In the genomic region with DNA sequence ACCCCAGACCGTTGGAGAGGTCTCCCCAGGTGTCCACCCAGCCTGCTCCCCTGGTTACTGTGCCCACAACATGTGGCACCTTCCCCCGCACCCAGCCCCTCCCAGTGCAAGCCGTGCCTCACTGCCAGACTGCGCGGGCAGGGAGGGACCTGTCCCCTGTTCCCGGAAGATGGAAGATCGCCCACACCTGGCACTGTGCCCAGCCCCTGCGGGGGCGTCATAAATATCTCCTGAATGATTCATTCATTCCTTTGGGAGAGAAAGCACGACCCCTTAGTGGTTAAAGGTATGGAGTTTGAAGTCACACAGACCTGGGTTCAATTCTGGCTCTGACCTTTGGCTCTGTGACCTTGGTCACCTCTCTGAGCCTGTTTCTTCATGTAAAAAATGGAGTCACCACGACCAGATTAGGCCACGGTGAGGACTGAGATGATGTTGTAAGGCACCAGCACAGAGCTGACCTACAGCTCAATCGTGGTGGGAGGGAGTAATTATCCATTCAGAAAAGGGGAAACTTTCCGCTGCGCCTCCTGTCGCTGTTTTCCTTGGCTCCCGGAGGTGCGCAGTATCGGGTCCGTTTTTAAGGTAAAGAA, we compare ENCODE assay signal across 9 cellular contexts. TPM values are rescaled to one million over a fixed set of nuclear protein-coding genes. Genes with fewer than 3 reads are reported as not detected.
A peak's percentile ranks its signal among the peaks of the same experiment; 100 is the strongest.
DNase-seq lines count a peak whose midpoint lies in the region; ATAC-seq, FAIRE-seq and TF ChIP-seq lines count a peak whose summit lies in the region.
"Had no signal": no experiment of that assay in that cellular context is flagged by ENCODE, and none has a peak within 500 bp of the region (broad histone marks: within the 10 kb centered on the region; RNA-seq: fewer than 3 reads in every experiment).

No MANE protein-coding gene starts in this region.

- peak overlapping the region; percentile 62 for H3K4me3 Mint-ChIP-seq in stimulated activated naive CD8-positive, alpha-beta T cell treated with anti-CD3 and anti-CD28 coated beads, Interleukin-15, Interleukin-2, amounts not matched to agents 100 ng/mL and 50 ng/mL, for 24 hours

- ATAC-seq in stimulated activated naive CD8-positive, alpha-beta T cell treated with anti-CD3 and anti-CD28 coated beads, Interleukin-15, Interleukin-2, amounts not matched to agents 100 U/mL and 50 U/mL, for 24 hours = no peak
- ATAC-seq in GM12878 (no peak), left lobe of liver (peak; percentile 38), HG03045 (IDR thresholded peaks at IDR 0.05; ENCODE audit: unreplicated experiment) (no peak)

- no peak for FAIRE-seq in GM12878 (lab: Jason Lieb, UNC)

- TF ChIP-seq RAD21 in GM12878 (IDR thresholded peaks at IDR 0.05; ENCODE audit: insufficient read depth, low read depth, low read length) = no peak

- SMC1A ChIA-PET in GM12878 (lab: Charles Lee; ENCODE audit: uncharacterized antibody, unreplicated experiment) = no interaction called here

- H3K4me1 Mint-ChIP-seq in stimulated activated naive CD8-positive, alpha-beta T cell treated with anti-CD3 and anti-CD28 coated beads, Interleukin-15, Interleukin-2, amounts not matched to agents 100 ng/mL and 50 ng/mL, for 24 hours (ENCODE audit: low read depth) = peaks cover 29% of the 10 kb centered on the region

- no peak overlapping the region for H3K4me2 ChIP-seq in GM12878 (ENCODE audit: control insufficient read depth, insufficient read depth)

- no peak overlapping the region for H3K27ac ChIP-seq in GM12878 (ENCODE audit: control insufficient read depth, insufficient read depth)

- H3K79me2 ChIP-seq in GM12878 (ENCODE audit: control insufficient read depth, insufficient read depth, low read length) = no peaks in the 10 kb centered on the region

- H4K20me1 ChIP-seq in GM12878 (ENCODE audit: control insufficient read depth, insufficient read depth) = no peaks in the 10 kb centered on the region

- peak overlapping the region; percentile 16 for H3K27ac Mint-ChIP-seq in stimulated activated naive CD8-positive, alpha-beta T cell treated with anti-CD3 and anti-CD28 coated beads, Interleukin-15, Interleukin-2, amounts not matched to agents 100 ng/mL and 50 ng/mL, for 24 hours

- no peak for DNase-seq in stimulated activated naive CD8-positive, alpha-beta T cell treated with anti-CD3 and anti-CD28 coated beads, Interleukin-15, Interleukin-2, amounts not matched to agents 100 U/mL and 50 U/mL, for 24 hours
- DNase-seq in GM12878 (ENCODE audit: low read depth, low spot score) = no peak
- peak; percentile 70 for DNase-seq in left lobe of liver (ENCODE audit: low spot score)
- DNase-seq in ureter (ENCODE audit: low spot score) = peak; percentile 69
- DNase-seq in epidermal melanocyte (ENCODE audit: insufficient read length, low spot score) = no peak
- no peak for DNase-seq in activated CD8-positive, alpha-beta memory T cell treated with anti-CD3 and anti-CD28 coated beads, Interleukin-2, amount 50 U/mL, for 4 hours

- no peak overlapping the region for H2AFZ ChIP-seq in GM12878 (ENCODE audit: control insufficient read depth, low read depth, low read length)

- no peaks in the 10 kb centered on the region; the same call in 2 of the 3 replicates for H3K9me3 ChIP-seq in GM12878 (replicated peaks; ENCODE audit: control insufficient read depth, insufficient read depth, low read length)

- peaks cover 0 to 8% of the 10 kb centered on the region in 2 experiments; a peak in 3 of 4 replicates for H3K27me3 ChIP-seq in GM12878 (replicated peaks in 1 of 2; ENCODE audit: control insufficient read depth in 2 of 2, insufficient read depth in 2 of 2, low read length in 1 of 2)

- no peaks in the 10 kb centered on the region for H3K36me3 ChIP-seq in GM12878 (ENCODE audit: control insufficient read depth in 2 of 2, insufficient read depth in 2 of 2, low read length in 1 of 2)

- BruUV-seq in GM12878 (replicated peaks; lab: Mats Ljungman, UMichigan) = no TSS peak

- whole genome bisulfite sequencing in GM12878 (ENCODE audit: insufficient coverage, insufficient replicate concordance, low lambda C conversion rate, missing lambda C conversion rate) = 53% methylated on average over 20 of the region's 20 CpGs

- no peak for TF ChIP-seq EP300 in GM12878 (IDR thresholded peaks at IDR 0.05; ENCODE audit: borderline replicate concordance in 1 of 2, control insufficient read depth in 1 of 2, low read depth in 2 of 2, low read length in 2 of 2)

- H3K36me3 Mint-ChIP-seq in stimulated activated naive CD8-positive, alpha-beta T cell treated with anti-CD3 and anti-CD28 coated beads, Interleukin-15, Interleukin-2, amounts not matched to agents 100 ng/mL and 50 ng/mL, for 24 hours (ENCODE audit: low read depth) = peaks cover 3% of the 10 kb centered on the region

- no peak overlapping the region for H3K4me3 ChIP-seq in GM12878

- H3K4me1 ChIP-seq in GM12878 (ENCODE audit: control insufficient read depth, insufficient read depth, low read length) = peaks cover 23% of the 10 kb centered on the region

- no peak for TF ChIP-seq POLR2A in GM12878 (IDR thresholded peaks at IDR 0.05; ENCODE audit: low read depth, low read length)

- peaks cover 62% of the 10 kb centered on the region for H3K27me3 Mint-ChIP-seq in stimulated activated naive CD8-positive, alpha-beta T cell treated with anti-CD3 and anti-CD28 coated beads, Interleukin-15, Interleukin-2, amounts not matched to agents 100 ng/mL and 50 ng/mL, for 24 hours

- H3K9me3 Mint-ChIP-seq in stimulated activated naive CD8-positive, alpha-beta T cell treated with anti-CD3 and anti-CD28 coated beads, Interleukin-15, Interleukin-2, amounts not matched to agents 100 ng/mL and 50 ng/mL, for 24 hours = peaks cover 3% of the 10 kb centered on the region

- in situ Hi-C loops in GM12878 (cut with MboI) = no loop called here

- POLR2A ChIA-PET in GM12878 (lab: Charles Lee) = no interaction called here

- CTCF ChIA-PET in GM12878 (lab: Yijun Ruan, JAX) = interaction anchor here (1.0 to 1.2 kb wide), 3 partner anchors 15 to 24 kb away, joined by 3 read pairs; no protein-coding TSS in a partner anchor

- intact Hi-C loops in GM12878 (cut with micrococcal nuclease; ENCODE audit: unreplicated experiment) = no loop called here

- H3K9ac ChIP-seq in GM12878 (ENCODE audit: control insufficient read depth, insufficient read depth, low read length) = no peak overlapping the region

- RAD21 ChIA-PET in GM12878 (lab: Charles Lee; ENCODE audit: unreplicated experiment) = interaction anchor here (0.7 kb wide), 1 partner anchor 579 kb away, joined by 3 read pairs; no protein-coding TSS in a partner anchor

- TF ChIP-seq CTCF in GM12878 (IDR thresholded peaks at IDR 0.05 in 2 of 3, conservative IDR thresholded peaks at IDR 0.05 in 1 of 3; ENCODE audit: control insufficient read depth in 2 of 3, extremely low read depth in 1 of 3, insufficient read depth in 1 of 3, low read depth in 3 of 3, low read length in 3 of 3) = no peak

RNA-seq across cellular contexts. Expression of gene SYT12, which starts 0.5 kb away (rescaled TPM):
- total RNA-seq in GM12878 (2013; cell fraction: nucleolus; rRNA removed) = 0.10 and 0.48 TPM in 2 replicates
- total RNA-seq in GM12878 (2014; rRNA removed) (2.0 and 2.3 TPM in 2 replicates), GM12878 (2014; rRNA removed; fragmentation: Illumina TruSeq; extraction: Trizol) (0.78 and 1.1 TPM in 2 replicates), GM12878 (2021) (1.4 and 1.6 TPM in 2 replicates), left lobe of liver (4.8 TPM), ureter (4.8 TPM)
- polyA plus RNA-seq in GM12878 (2011; ENCODE audit: low read depth) = 0.14 TPM
- polyA plus RNA-seq in GM12878 (2011; rRNA removed) (not detected in 2 replicates), GM12878 (2014; fragmentation: Illumina TruSeq; extraction: Trizol) (0.06 and 0.65 TPM in 2 replicates), GM12878 (2014; fragmentation: Nextera tagmentation; extraction: Ambion mirVana) (under 1 TPM; 0.02 to 0.11 TPM), GM12878 (2014; rRNA removed) (1.3 and 1.4 TPM in 2 replicates), GM12878 (2016; fragmentation: Nextera tagmentation; extraction: Ambion mirVana) (under 1 TPM; 0.59 to 0.84 TPM)
- polyA plus RNA-seq in GM12878 (2011; cell fraction: cytosol; rRNA removed) = 0.01 and 0.02 TPM in 2 replicates
- polyA plus RNA-seq in GM12878 (2011; cell fraction: nucleus; rRNA removed) = 0.09 TPM in 1 of 2 replicates, not detected in the other
- polyA plus RNA-seq in GM12878 (2012) = 0.54 and 0.87 TPM in 2 replicates
- polyA minus RNA-seq in GM12878 (2011; rRNA and poly(A)+ RNA removed) = 0.05 and 0.07 TPM in 2 replicates
- 0.21 TPM in 1 of 2 replicates, not detected in the other for polyA minus RNA-seq in GM12878 (2011; cell fraction: cytosol; rRNA and poly(A)+ RNA removed)
- 0.12 and 0.29 TPM in 2 replicates for polyA minus RNA-seq in GM12878 (2011; cell fraction: nucleus; rRNA and poly(A)+ RNA removed)
- total RNA-seq: activated CD8-positive, alpha-beta memory T cell treated with anti-CD3 and anti-CD28 coated beads for 36 hours had no signal

RNA-seq across cellular contexts. Expression of gene RHOD, which starts 34.2 kb away (rescaled TPM):
- total RNA-seq in GM12878 (2013; cell fraction: nucleolus; rRNA removed) = not detected in 2 replicates
- 2.1 and 2.7 TPM in 2 replicates for total RNA-seq in GM12878 (2014; rRNA removed)
- 0.72 and 0.83 TPM in 2 replicates for total RNA-seq in GM12878 (2014; rRNA removed; fragmentation: Illumina TruSeq; extraction: Trizol)
- total RNA-seq in GM12878 (2021) = 2.2 and 2.6 TPM in 2 replicates
- polyA plus RNA-seq in GM12878 (2011; ENCODE audit: low read depth) = 0.26 TPM
- 0.12 TPM in 1 of 2 replicates, not detected in the other for polyA plus RNA-seq in GM12878 (2011; rRNA removed)
- 0.09 and 0.12 TPM in 2 replicates for polyA plus RNA-seq in GM12878 (2011; cell fraction: cytosol; rRNA removed)
- polyA plus RNA-seq in GM12878 (2011; cell fraction: nucleus; rRNA removed) = 0.24 TPM in 1 of 2 replicates, not detected in the other
- polyA plus RNA-seq in GM12878 (2012) = 2.3 and 2.8 TPM in 2 replicates
- 0.17 and 0.84 TPM in 2 replicates for polyA plus RNA-seq in GM12878 (2014; fragmentation: Illumina TruSeq; extraction: Trizol)
- under 1 TPM in 1 of 2 experiments, not detected in 1; 0.15 TPM for polyA plus RNA-seq in GM12878 (2014; fragmentation: Nextera tagmentation; extraction: Ambion mirVana)
- polyA plus RNA-seq in GM12878 (2014; rRNA removed) = 2.6 and 3.7 TPM in 2 replicates
- 1 to 10 TPM; 1.9 to 2.0 TPM for polyA plus RNA-seq in GM12878 (2016; fragmentation: Nextera tagmentation; extraction: Ambion mirVana)
- not detected in 2 replicates for polyA minus RNA-seq in GM12878 (2011; rRNA and poly(A)+ RNA removed)
- polyA minus RNA-seq in GM12878 (2011; cell fraction: cytosol; rRNA and poly(A)+ RNA removed) = 1.4 and 1.9 TPM in 2 replicates
- polyA minus RNA-seq in GM12878 (2011; cell fraction: nucleus; rRNA and poly(A)+ RNA removed) = 0.24 and 0.67 TPM in 2 replicates
- 23.2 TPM for total RNA-seq in left lobe of liver
- total RNA-seq in ureter = 15.2 TPM

RNA-seq across cellular contexts. Expression of gene C11orf86, which starts 47.3 kb away (rescaled TPM):
- total RNA-seq in GM12878 (2013; cell fraction: nucleolus; rRNA removed) = not detected in 2 replicates
- total RNA-seq in GM12878 (2014; rRNA removed) (not detected in 2 replicates), GM12878 (2014; rRNA removed; fragmentation: Illumina TruSeq; extraction: Trizol) (not detected in 2 replicates), GM12878 (2021) (not detected in 2 replicates), left lobe of liver (not detected), ureter (not detected)
- polyA plus RNA-seq in GM12878 (2011; ENCODE audit: low read depth) = not detected
- polyA plus RNA-seq in GM12878 (2011; rRNA removed) (not detected in 2 replicates), GM12878 (2014; fragmentation: Illumina TruSeq; extraction: Trizol) (not detected in 2 replicates), GM12878 (2014; fragmentation: Nextera tagmentation; extraction: Ambion mirVana) (not detected), GM12878 (2014; rRNA removed) (not detected in 2 replicates), GM12878 (2016; fragmentation: Nextera tagmentation; extraction: Ambion mirVana) (not detected)
- polyA plus RNA-seq in GM12878 (2011; cell fraction: cytosol; rRNA removed) = not detected in 2 replicates
- not detected in 2 replicates for polyA plus RNA-seq in GM12878 (2011; cell fraction: nucleus; rRNA removed)
- polyA plus RNA-seq in GM12878 (2012) = not detected in 2 replicates
- polyA minus RNA-seq in GM12878 (2011; rRNA and poly(A)+ RNA removed) = not detected in 2 replicates
- polyA minus RNA-seq in GM12878 (2011; cell fraction: cytosol; rRNA and poly(A)+ RNA removed) = not detected in 2 replicates
- polyA minus RNA-seq in GM12878 (2011; cell fraction: nucleus; rRNA and poly(A)+ RNA removed) = not detected in 2 replicates
- total RNA-seq: activated CD8-positive, alpha-beta memory T cell treated with anti-CD3 and anti-CD28 coated beads for 36 hours had no signal

Comparison
In these comparisons a context has a peak if more than half of its experiments do, and no peak if none do; other contexts are left out.
1. DNase-seq: peak in left lobe of liver (single experiment) and ureter (single experiment); none in stimulated activated naive CD8-positive, alpha-beta T cell treated with anti-CD3 and anti-CD28 coated beads, Interleukin-15, Interleukin-2, amounts not matched to agents 100 U/mL and 50 U/mL, for 24 hours (single experiment), GM12878 (single experiment), epidermal melanocyte (single experiment) and activated CD8-positive, alpha-beta memory T cell treated with anti-CD3 and anti-CD28 coated beads, Interleukin-2, amount 50 U/mL, for 4 hours (single experiment).